24 cellular contexts compared by ENCODE assay signal in the genomic region with DNA sequence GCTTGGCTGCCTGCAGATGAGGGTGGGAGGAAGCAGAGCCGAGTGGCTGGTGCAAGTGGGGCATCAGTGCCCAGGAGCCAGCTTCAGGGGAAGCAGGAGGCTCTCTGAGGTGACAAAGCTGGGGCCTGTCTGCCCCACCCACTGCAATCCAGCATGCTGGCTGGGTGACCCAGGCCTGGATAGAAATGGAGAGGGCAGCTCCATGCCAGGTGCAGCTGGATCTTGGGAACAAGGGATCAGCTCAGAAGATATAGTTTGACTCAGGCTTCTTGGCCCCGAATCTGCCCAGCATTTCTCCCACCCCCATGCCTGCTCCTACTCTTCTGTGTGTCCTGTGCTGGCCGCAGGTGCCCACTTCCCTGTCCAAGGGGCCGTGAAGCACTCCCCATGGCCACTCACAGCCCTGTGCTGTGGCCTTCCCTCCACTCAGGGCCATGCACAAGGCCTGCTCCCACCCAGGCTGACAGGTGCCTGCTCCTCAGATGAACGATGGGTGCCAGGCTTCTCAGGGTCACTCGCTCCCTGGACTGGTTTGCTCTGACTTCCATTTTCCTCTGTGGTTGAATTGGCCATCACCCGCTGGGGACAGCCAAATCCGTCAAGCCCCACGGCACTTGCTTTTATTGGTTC.
"Had no signal": no experiment of that assay in that cellular context is flagged by ENCODE, and none has a peak within 500 bp of the region (broad histone marks: within the 10 kb centered on the region; RNA-seq: fewer than 3 reads in every experiment).

No MANE protein-coding gene starts in this region.

- H3K4me1 Mint-ChIP-seq: activated B cell treated with CpG ODN at 0.5 μM for 24 hours; activated naive CD4-positive, alpha-beta T cell treated with anti-CD3 and anti-CD28 coated beads, Interleukin-2, amount 10 ng/mL, durations not matched to agents 7 days and 5 days; nephron had no signal

- H3K9me3 Mint-ChIP-seq: activated naive CD4-positive, alpha-beta T cell treated with anti-CD3 and anti-CD28 coated beads, Interleukin-2, amount 10 ng/mL, durations not matched to agents 7 days and 5 days; stimulated activated naive CD8-positive, alpha-beta T cell treated with anti-CD3 and anti-CD28 coated beads, Interleukin-15, Interleukin-2, amounts not matched to agents 100 ng/mL and 50 ng/mL, for 24 hours had no signal

- H3K36me3 ChIP-seq: tibial nerve had no signal

- H3K27ac Mint-ChIP-seq: activated B cell treated with CpG ODN at 0.5 μM for 24 hours; activated CD4-positive, alpha-beta memory T cell treated with anti-CD3 and anti-CD28 coated beads for 36 hours; activated naive CD4-positive, alpha-beta T cell treated with anti-CD3 and anti-CD28 coated beads, Interleukin-2, amount 10 ng/mL, durations not matched to agents 7 days and 5 days; brain; nephron; progenitor cell of endocrine pancreas; stimulated activated naive CD8-positive, alpha-beta T cell treated with anti-CD3 and anti-CD28 coated beads, Interleukin-15, Interleukin-2, amounts not matched to agents 100 ng/mL and 50 ng/mL, for 24 hours had no signal

- ATAC-seq: foreskin keratinocyte, left lobe of liver had no signal

- H3K27ac ChIP-seq: foreskin keratinocyte, tibial nerve had no signal

- DNase-seq: activated B cell treated with CpG ODN at 0.5 μM for 24 hours; activated CD4-positive, alpha-beta memory T cell treated with anti-CD3 and anti-CD28 coated beads for 36 hours; activated CD4-positive, alpha-beta T cell treated with anti-CD3 and anti-CD28 coated beads for 48 hours; activated naive CD4-positive, alpha-beta T cell treated with anti-CD3 and anti-CD28 coated beads, Interleukin-2, amount 10 ng/mL, durations not matched to agents 7 days and 5 days; activated T-cell treated with anti-CD3 and anti-CD28 coated beads, Interleukin-2, amount 50 U/mL, for 48 hours; anterior cingulate cortex; effector memory CD4-positive, alpha-beta T cell; foreskin keratinocyte; mammary epithelial cell; occipital lobe; retina; stimulated activated CD4-positive, alpha-beta T cell treated with anti-CD3 and anti-CD28 coated beads, Interleukin-12 subunit alpha, Interleukin-12 subunit beta, amount 100 ng/mL, for 4 hours; stimulated activated CD4-positive, alpha-beta T cell treated with anti-CD3 and anti-CD28 coated beads, Interleukin-4, amount 100 ng/mL, for 4 hours; substantia nigra; T-helper 1 cell; T-helper 9 cell had no signal

- H3K4me3 ChIP-seq: tibial nerve had no signal

- H3K36me3 Mint-ChIP-seq: activated CD4-positive, alpha-beta memory T cell treated with anti-CD3 and anti-CD28 coated beads for 36 hours; activated naive CD4-positive, alpha-beta T cell treated with anti-CD3 and anti-CD28 coated beads, Interleukin-2, amount 10 ng/mL, durations not matched to agents 7 days and 5 days; brain had no signal

- H3K4me1 ChIP-seq: foreskin keratinocyte, tibial nerve had no signal

- H3K27me3 Mint-ChIP-seq: activated B cell treated with CpG ODN at 0.5 μM for 24 hours; activated naive CD4-positive, alpha-beta T cell treated with anti-CD3 and anti-CD28 coated beads, Interleukin-2, amount 10 ng/mL, durations not matched to agents 7 days and 5 days; brain had no signal

- FAIRE-seq: colon, urothelium cell line had no signal

- H3K4me3 Mint-ChIP-seq: activated B cell treated with CpG ODN at 0.5 μM for 24 hours; activated CD4-positive, alpha-beta memory T cell treated with anti-CD3 and anti-CD28 coated beads for 36 hours; activated naive CD4-positive, alpha-beta T cell treated with anti-CD3 and anti-CD28 coated beads, Interleukin-2, amount 10 ng/mL, durations not matched to agents 7 days and 5 days; brain; nephron; stimulated activated naive CD8-positive, alpha-beta T cell treated with anti-CD3 and anti-CD28 coated beads, Interleukin-15, Interleukin-2, amounts not matched to agents 100 ng/mL and 50 ng/mL, for 24 hours had no signal

- H3K27me3 ChIP-seq: tibial nerve had no signal
